34 cellular contexts compared by ENCODE assay signal in the genomic region with DNA sequence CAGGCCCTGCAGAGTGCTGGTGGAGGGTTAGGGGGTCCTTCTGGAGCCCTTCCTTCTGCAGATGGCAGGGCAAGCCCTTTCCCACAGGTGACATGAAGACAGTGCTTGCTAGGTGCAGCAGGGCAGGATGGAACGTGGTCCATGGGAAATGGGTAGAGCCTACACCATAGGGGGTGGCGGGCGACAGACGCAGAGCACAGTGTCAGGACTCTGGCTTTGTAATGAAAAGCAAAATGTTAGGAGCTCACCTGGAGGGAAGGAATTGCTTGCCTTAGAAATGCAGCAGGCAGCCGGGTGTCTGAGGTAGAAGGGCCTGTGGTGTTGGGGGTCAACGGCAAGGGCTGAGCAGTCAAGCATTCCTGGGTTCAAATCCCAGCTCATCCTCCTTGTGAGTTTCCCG. TPM values are rescaled to one million over a fixed set of nuclear protein-coding genes. Genes with fewer than 3 reads are reported as not detected.
"Had no signal": no experiment of that assay in that cellular context is flagged by ENCODE, and none has a peak within 500 bp of the region (broad histone marks: within the 10 kb centered on the region; RNA-seq: fewer than 3 reads in every experiment).

No MANE protein-coding gene starts in this region.

- H3K9me3 ChIP-seq: adrenal gland, body of pancreas, breast epithelium, MG63, Peyer's patch, SJSA1, SK-N-SH had no signal

- H3K36me3 Mint-ChIP-seq: activated naive CD4-positive, alpha-beta T cell treated with anti-CD3 and anti-CD28 coated beads, Interleukin-2, amount 50 U/mL, for 72 hours had no signal

- H3K27ac ChIP-seq: adrenal gland, body of pancreas, breast epithelium, Peyer's patch, SJSA1 had no signal

- H3K9me3 Mint-ChIP-seq: activated CD4-positive, alpha-beta T cell treated with anti-CD3 and anti-CD28 coated beads, Interleukin-2, amount 10 ng/mL, durations not matched to agents 7 days and 5 days; activated naive CD4-positive, alpha-beta T cell treated with anti-CD3 and anti-CD28 coated beads for 36 hours; activated naive CD4-positive, alpha-beta T cell treated with anti-CD3 and anti-CD28 coated beads, Interleukin-2, amount 50 U/mL, for 72 hours; activated T-cell treated with anti-CD3 and anti-CD28 coated beads, Interleukin-2, amount 50 U/mL, for 4 hours; activated T-helper 1 cell treated with anti-CD3 and anti-CD28 coated beads, Interleukin-12 subunit alpha, Interleukin-12 subunit beta, Interleukin-2, Interleukin-4 antibody, amounts not matched to agents 30 ng/mL and 10 ng/mL and 1 ng/mL, durations not matched to agents 14 hours and 24 hours and 36 hours; T-helper 1 cell treated with Interleukin-12 subunit alpha and Interleukin-12 subunit beta and Interleukin-4 antibody, amounts not matched to agents 30 μg/mL and 1 μg/mL, for 36 hours; T-helper 2 cell treated with Interferon-gamma antibody and Interleukin-4, amounts not matched to agents 5 μg/mL and 100 μg/mL, for 36 hours had no signal

- DNase-seq: activated CD4-positive, alpha-beta T cell treated with anti-CD3 and anti-CD28 coated beads for 36 hours; activated CD4-positive, alpha-beta T cell treated with anti-CD3 and anti-CD28 coated beads, Interleukin-2, amount 10 ng/mL, durations not matched to agents 7 days and 5 days; activated CD4-positive, alpha-beta T cell treated with anti-CD3 and anti-CD28 coated beads, Interleukin-2, amount 50 U/mL, for 48 hours; activated CD8-positive, alpha-beta memory T cell treated with anti-CD3 and anti-CD28 coated beads, Interleukin-2, amount 50 U/mL, for 4 hours; activated gamma-delta T cell treated with Interleukin-2 at 50 U/mL for 16 hours; activated naive CD4-positive, alpha-beta T cell treated with anti-CD3 and anti-CD28 coated beads for 36 hours; activated T-cell treated with anti-CD3 and anti-CD28 coated beads for 4 hours; activated T-cell treated with anti-CD3 and anti-CD28 coated beads, Interleukin-2, amount 50 U/mL, for 4 hours; adrenal gland; body of pancreas; Kasumi-1; MG63; NCI-H1048; NCI-H1105 treated with DMSO at 0.1 percent for 48 hours; NCI-H1436; NCI-H1694; NCI-H1930; NCI-H2081 treated with DMSO at 0.1 percent for 48 hours; NCI-H345; NCI-H524 treated with DMSO at 0.1 percent for 48 hours; PC-3; Peyer's patch; RPMI8226; SHP77 treated with DMSO at 0.1 percent for 48 hours; SK-N-SH had no signal

- H3K4me2 ChIP-seq: SK-N-SH had no signal

- H3K27me3 ChIP-seq: adrenal gland, body of pancreas, breast epithelium, MG63, Peyer's patch had no signal

- H3K27me3 Mint-ChIP-seq: activated CD4-positive, alpha-beta T cell treated with anti-CD3 and anti-CD28 coated beads for 36 hours; activated CD4-positive, alpha-beta T cell treated with anti-CD3 and anti-CD28 coated beads, Interleukin-2, amount 10 ng/mL, durations not matched to agents 7 days and 5 days had no signal

- H3K9ac ChIP-seq: SK-N-SH had no signal

- H3K4me3 ChIP-seq: adrenal gland, body of pancreas, breast epithelium, MG63, Peyer's patch, SJSA1 had no signal

- H3K27ac Mint-ChIP-seq: activated CD4-positive, alpha-beta T cell treated with anti-CD3 and anti-CD28 coated beads for 36 hours; activated CD4-positive, alpha-beta T cell treated with anti-CD3 and anti-CD28 coated beads, Interleukin-2, amount 10 ng/mL, durations not matched to agents 7 days and 5 days; activated naive CD4-positive, alpha-beta T cell treated with anti-CD3 and anti-CD28 coated beads for 36 hours; activated naive CD4-positive, alpha-beta T cell treated with anti-CD3 and anti-CD28 coated beads, Interleukin-2, amount 50 U/mL, for 72 hours; activated T-helper 1 cell treated with anti-CD3 and anti-CD28 coated beads, Interleukin-12 subunit alpha, Interleukin-12 subunit beta, Interleukin-2, Interleukin-4 antibody, amounts not matched to agents 30 ng/mL and 10 ng/mL and 1 ng/mL, durations not matched to agents 14 hours and 24 hours and 36 hours; T-helper 1 cell treated with Interleukin-12 subunit alpha and Interleukin-12 subunit beta and Interleukin-4 antibody, amounts not matched to agents 30 μg/mL and 1 μg/mL, for 36 hours; T-helper 2 cell treated with Interferon-gamma antibody and Interleukin-4, amounts not matched to agents 5 μg/mL and 100 μg/mL, for 36 hours had no signal

- H3K4me3 Mint-ChIP-seq: activated CD4-positive, alpha-beta T cell treated with anti-CD3 and anti-CD28 coated beads for 36 hours; activated CD4-positive, alpha-beta T cell treated with anti-CD3 and anti-CD28 coated beads, Interleukin-2, amount 10 ng/mL, durations not matched to agents 7 days and 5 days; activated naive CD4-positive, alpha-beta T cell treated with anti-CD3 and anti-CD28 coated beads for 36 hours; activated T-cell treated with anti-CD3 and anti-CD28 coated beads, Interleukin-2, amount 50 U/mL, for 4 hours; activated T-helper 1 cell treated with anti-CD3 and anti-CD28 coated beads, Interleukin-12 subunit alpha, Interleukin-12 subunit beta, Interleukin-2, Interleukin-4 antibody, amounts not matched to agents 30 ng/mL and 10 ng/mL and 1 ng/mL, durations not matched to agents 14 hours and 24 hours and 36 hours; T-helper 1 cell treated with Interleukin-12 subunit alpha and Interleukin-12 subunit beta and Interleukin-4 antibody, amounts not matched to agents 30 μg/mL and 1 μg/mL, for 36 hours; T-helper 2 cell treated with Interferon-gamma antibody and Interleukin-4, amounts not matched to agents 5 μg/mL and 100 μg/mL, for 36 hours had no signal

- ATAC-seq: activated CD4-positive, alpha-beta T cell treated with anti-CD3 and anti-CD28 coated beads for 36 hours; activated CD4-positive, CD25-positive, alpha-beta regulatory T cell treated with anti-CD3 and anti-CD28 coated beads, Interleukin-2, amount 50 U/mL, for 24 hours; activated naive CD4-positive, alpha-beta T cell treated with anti-CD3 and anti-CD28 coated beads, Interleukin-2, amount 50 U/mL, for 72 hours; activated T-cell treated with anti-CD3 and anti-CD28 coated beads, Interleukin-2, amount 50 U/mL, for 4 hours; body of pancreas; PC-3 had no signal

- H3K4me1 ChIP-seq: adrenal gland, body of pancreas, breast epithelium, Peyer's patch, SJSA1 had no signal

- FAIRE-seq: astrocyte, TTC549 had no signal

- H3K36me3 ChIP-seq: adrenal gland, breast epithelium, MG63, Peyer's patch, SJSA1 had no signal

RNA-seq across cellular contexts. Expression of a gene that starts 54.9 kb away (rescaled TPM):
- total RNA-seq: SJSA1 had no signal
